Comparison of ENCODE assay signal across 1 cellular context in the genomic region with DNA sequence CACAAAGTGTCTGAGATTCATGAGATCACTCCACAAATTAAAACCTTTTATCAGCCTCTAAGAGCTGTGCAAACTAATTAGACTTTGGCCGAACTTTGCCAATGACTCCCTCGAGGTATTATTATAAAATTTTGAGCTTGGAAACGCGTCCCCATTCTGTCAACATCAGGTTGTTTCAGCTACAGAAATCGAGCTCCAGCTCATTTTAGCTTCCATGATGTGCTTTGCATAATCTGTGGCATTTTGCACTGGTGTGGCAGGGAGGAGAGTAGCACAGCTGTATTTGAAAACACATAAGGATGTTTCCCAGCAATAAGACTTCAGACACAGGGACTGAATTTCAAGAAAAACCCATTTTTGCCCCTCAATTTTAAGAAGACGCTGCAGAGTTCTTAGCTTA.
TF ChIP-seq lines count a peak whose summit lies in the region.

No MANE protein-coding gene starts in this region.

TF ChIP-seq in GM23338, 12 proteins besides CTCF, POLR2A, EP300 and RAD21 (continued from another document):
- TF ChIP-seq, protein P1, sequence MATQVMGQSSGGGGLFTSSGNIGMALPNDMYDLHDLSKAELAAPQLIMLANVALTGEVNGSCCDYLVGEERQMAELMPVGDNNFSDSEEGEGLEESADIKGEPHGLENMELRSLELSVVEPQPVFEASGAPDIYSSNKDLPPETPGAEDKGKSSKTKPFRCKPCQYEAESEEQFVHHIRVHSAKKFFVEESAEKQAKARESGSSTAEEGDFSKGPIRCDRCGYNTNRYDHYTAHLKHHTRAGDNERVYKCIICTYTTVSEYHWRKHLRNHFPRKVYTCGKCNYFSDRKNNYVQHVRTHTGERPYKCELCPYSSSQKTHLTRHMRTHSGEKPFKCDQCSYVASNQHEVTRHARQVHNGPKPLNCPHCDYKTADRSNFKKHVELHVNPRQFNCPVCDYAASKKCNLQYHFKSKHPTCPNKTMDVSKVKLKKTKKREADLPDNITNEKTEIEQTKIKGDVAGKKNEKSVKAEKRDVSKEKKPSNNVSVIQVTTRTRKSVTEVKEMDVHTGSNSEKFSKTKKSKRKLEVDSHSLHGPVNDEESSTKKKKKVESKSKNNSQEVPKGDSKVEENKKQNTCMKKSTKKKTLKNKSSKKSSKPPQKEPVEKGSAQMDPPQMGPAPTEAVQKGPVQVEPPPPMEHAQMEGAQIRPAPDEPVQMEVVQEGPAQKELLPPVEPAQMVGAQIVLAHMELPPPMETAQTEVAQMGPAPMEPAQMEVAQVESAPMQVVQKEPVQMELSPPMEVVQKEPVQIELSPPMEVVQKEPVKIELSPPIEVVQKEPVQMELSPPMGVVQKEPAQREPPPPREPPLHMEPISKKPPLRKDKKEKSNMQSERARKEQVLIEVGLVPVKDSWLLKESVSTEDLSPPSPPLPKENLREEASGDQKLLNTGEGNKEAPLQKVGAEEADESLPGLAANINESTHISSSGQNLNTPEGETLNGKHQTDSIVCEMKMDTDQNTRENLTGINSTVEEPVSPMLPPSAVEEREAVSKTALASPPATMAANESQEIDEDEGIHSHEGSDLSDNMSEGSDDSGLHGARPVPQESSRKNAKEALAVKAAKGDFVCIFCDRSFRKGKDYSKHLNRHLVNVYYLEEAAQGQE (IDR thresholded peaks at IDR 0.05; ENCODE audit: unreplicated experiment) = no peak
- no peak for TF ChIP-seq ZNF114 (CRISPR knock-in tag; IDR thresholded peaks at IDR 0.05)
- TF ChIP-seq EZH2phosphoT487 (IDR thresholded peaks at IDR 0.05; ENCODE audit: unreplicated experiment) = no peak
- no peak for TF ChIP-seq JUNB (IDR thresholded peaks at IDR 0.05; ENCODE audit: unreplicated experiment)
- no peak for TF ChIP-seq EZH2 (IDR thresholded peaks at IDR 0.05; ENCODE audit: low read depth, unreplicated experiment)
- TF ChIP-seq STAT1 (IDR thresholded peaks at IDR 0.05; ENCODE audit: unreplicated experiment) = no peak
